ENCODE assay signal across 8 cellular contexts in genomic region chr4:112145820-112146813, GRCh38. TPM values are rescaled to one million over a fixed set of nuclear protein-coding genes. Genes with fewer than 3 reads are reported as not detected.
A peak's percentile ranks its signal among the peaks of the same experiment; 100 is the strongest.
DNase-seq lines count a peak whose midpoint lies in the region; ATAC-seq, FAIRE-seq and TF ChIP-seq lines count a peak whose summit lies in the region.

No MANE protein-coding gene starts in this region.

- peak overlapping the region; percentile 91 for H3K4me3 Mint-ChIP-seq in activated T-cell treated with anti-CD3 and anti-CD28 coated beads, Interleukin-2, amount 50 U/mL, for 24 hours
- peak overlapping the region; percentile 90 to 99 (median 94) for H3K4me3 Mint-ChIP-seq in naive thymus-derived CD4-positive, alpha-beta T cell
- H3K4me3 Mint-ChIP-seq in stimulated activated memory B cell treated with anti-CD40 and anti-IgM and Interleukin-4, amounts not matched to agents 10 μg/mL and 1 μg/mL and 100 μg/mL, for 72 hours: peak overlapping the region; percentile 92

- intact Hi-C loops in naive thymus-derived CD4-positive, alpha-beta T cell (cut with micrococcal nuclease): loop anchor here (1.0 to 10.0 kb wide), 17 partner anchors 19 to 1954 kb away; partner anchors contain the start of genes AP1AR (in 2 of the 2), LARP7 (in 2 of the 2) and TIFA (in 1 of the 2)

- CTCF ChIA-PET in A549 (lab: Yijun Ruan, JAX): interaction anchor here (1.4 kb wide), 1 partner anchor 90 kb away, joined by 4 read pairs; no protein-coding TSS in a partner anchor
- CTCF ChIA-PET in naive thymus-derived CD4-positive, alpha-beta T cell (lab: Charles Lee): interaction anchor here (0.6 to 1.4 kb wide), 3 partner anchors 89 to 1530 kb away, joined by 3 to 4 read pairs (median 3); no protein-coding TSS in a partner anchor

- H3K36me3 Mint-ChIP-seq in activated T-cell treated with anti-CD3 and anti-CD28 coated beads, Interleukin-2, amount 50 U/mL, for 24 hours (ENCODE audit: low read depth): peaks cover 37% of the 10 kb centered on the region
- peaks cover 0 to 2% (median 0%) of the 10 kb centered on the region in 5 donors for H3K36me3 Mint-ChIP-seq in naive thymus-derived CD4-positive, alpha-beta T cell
- no peaks in the 10 kb centered on the region for H3K36me3 Mint-ChIP-seq in stimulated activated memory B cell treated with anti-CD40 and anti-IgM and Interleukin-4, amounts not matched to agents 10 μg/mL and 1 μg/mL and 100 μg/mL, for 72 hours

- no peak for TF ChIP-seq RAD21 in A549 (conservative IDR thresholded peaks at IDR 0.05 in 1 of 2, IDR thresholded peaks at IDR 0.05 in 1 of 2)

- peaks cover 28% of the 10 kb centered on the region for H3K27me3 ChIP-seq in NT2/D1 (ENCODE audit: insufficient read depth, insufficient read length)
- no peaks in the 10 kb centered on the region for H3K27me3 ChIP-seq in naive thymus-derived CD4-positive, alpha-beta T cell (ENCODE audit: control insufficient read depth in 2 of 2, insufficient read depth in 2 of 2, low read length in 2 of 2)

- WGBS in A549 (ENCODE audit: missing lambda C conversion rate): 9% methylated on average over 19 of the region's 50 CpGs

- DNase-seq in A549 (ENCODE audit: low read depth in 1 of 2, low spot score in 1 of 2) (peak; percentile 27 to 39), NT2/D1 (ENCODE audit: low read depth, low spot score) (peak; percentile 6), fibroblast of gingiva (ENCODE audit: low read depth) (peak; percentile 17)
- DNase-seq in activated T-cell treated with anti-CD3 and anti-CD28 coated beads, Interleukin-2, amount 50 U/mL, for 24 hours: peak; percentile 84
- peak; percentile 46 to 77 (median 59) for DNase-seq in naive thymus-derived CD4-positive, alpha-beta T cell

- peaks cover 52% of the 10 kb centered on the region for H3K4me1 Mint-ChIP-seq in activated T-cell treated with anti-CD3 and anti-CD28 coated beads, Interleukin-2, amount 50 U/mL, for 24 hours (ENCODE audit: low read depth)
- H3K4me1 Mint-ChIP-seq in naive thymus-derived CD4-positive, alpha-beta T cell: peaks cover 16 to 49% (median 42%) of the 10 kb centered on the region in 7 donors
- peaks cover 23% of the 10 kb centered on the region for H3K4me1 Mint-ChIP-seq in stimulated activated memory B cell treated with anti-CD40 and anti-IgM and Interleukin-4, amounts not matched to agents 10 μg/mL and 1 μg/mL and 100 μg/mL, for 72 hours

- H3K9me3 Mint-ChIP-seq in activated T-cell treated with anti-CD3 and anti-CD28 coated beads, Interleukin-2, amount 50 U/mL, for 24 hours: no peaks in the 10 kb centered on the region
- peaks cover 0 to 3% (median 0%) of the 10 kb centered on the region in 11 donors for H3K9me3 Mint-ChIP-seq in naive thymus-derived CD4-positive, alpha-beta T cell
- H3K9me3 Mint-ChIP-seq in stimulated activated memory B cell treated with anti-CD40 and anti-IgM and Interleukin-4, amounts not matched to agents 10 μg/mL and 1 μg/mL and 100 μg/mL, for 72 hours: peaks cover 3% of the 10 kb centered on the region

- FAIRE-seq in A549 (lab: Jason Lieb, UNC): no peak

- 0 out of 3 replicates have a peak, but pooled peaks cover 3% of the 10 kb centered on the region for H3K4me1 ChIP-seq in A549
- H3K4me1 ChIP-seq in NT2/D1 (ENCODE audit: insufficient read depth, insufficient read length): no peaks in the 10 kb centered on the region
- peaks cover 0 to 12% of the 10 kb centered on the region in 2 donors for H3K4me1 ChIP-seq in naive thymus-derived CD4-positive, alpha-beta T cell (ENCODE audit: control insufficient read depth in 2 of 2, insufficient read depth in 2 of 2, low read length in 2 of 2)

- H3K4me3 ChIP-seq in A549 (peak overlapping the region; percentile 71), NT2/D1 (ENCODE audit: insufficient read length, low read depth) (peak overlapping the region; percentile 67)
- H3K4me3 ChIP-seq in naive thymus-derived CD4-positive, alpha-beta T cell (ENCODE audit: low read length): peak overlapping the region; percentile 89

- peak overlapping the region; percentile 77 for H3K9ac ChIP-seq in NT2/D1 (ENCODE audit: insufficient read length, low read depth)

- peak overlapping the region; percentile 63 for H3K4me2 ChIP-seq in A549

- H3K9me3 ChIP-seq in A549 (no peaks in the 10 kb centered on the region), NT2/D1 (ENCODE audit: insufficient read depth, low read length) (no peaks in the 10 kb centered on the region)
- H3K9me3 ChIP-seq in naive thymus-derived CD4-positive, alpha-beta T cell (ENCODE audit: control insufficient read depth in 2 of 3, low read length in 3 of 3): no peaks in the 10 kb centered on the region

- POLR2A ChIA-PET in A549 (lab: Yijun Ruan, JAX): no interaction called here
- POLR2A ChIA-PET in naive thymus-derived CD4-positive, alpha-beta T cell (lab: Charles Lee): interaction anchor here (1.3 to 1.5 kb wide), 2 partner anchors 86 to 490 kb away, joined by 3 to 6 read pairs; partner anchors contain the start of genes AP1AR, LARP7 and ZGRF1

- no peak for TF ChIP-seq POLR2A in A549 (IDR thresholded peaks at IDR 0.05; ENCODE audit: low read length)
- TF ChIP-seq POLR2A in GM18505 (IDR thresholded peaks at IDR 0.05; ENCODE audit: borderline replicate concordance, extremely low read depth, insufficient read depth, insufficient read length): no peak

- peak overlapping the region; percentile 96 for H3K27ac Mint-ChIP-seq in activated T-cell treated with anti-CD3 and anti-CD28 coated beads, Interleukin-2, amount 50 U/mL, for 24 hours
- H3K27ac Mint-ChIP-seq in naive thymus-derived CD4-positive, alpha-beta T cell: peak overlapping the region; percentile 66 to 98 (median 95)
- peak overlapping the region; percentile 74 for H3K27ac Mint-ChIP-seq in stimulated activated memory B cell treated with anti-CD40 and anti-IgM and Interleukin-4, amounts not matched to agents 10 μg/mL and 1 μg/mL and 100 μg/mL, for 72 hours

- H3K36me3 ChIP-seq in NT2/D1 (ENCODE audit: insufficient read depth, insufficient read length, low read length): no peaks in the 10 kb centered on the region
- peaks cover 0 to 4% (median 0%) of the 10 kb centered on the region in 3 experiments for H3K36me3 ChIP-seq in naive thymus-derived CD4-positive, alpha-beta T cell (ENCODE audit: control insufficient read depth in 2 of 3, insufficient read depth in 3 of 3, low read length in 3 of 3)

- no peaks in the 10 kb centered on the region for H3K27me3 Mint-ChIP-seq in activated T-cell treated with anti-CD3 and anti-CD28 coated beads, Interleukin-2, amount 50 U/mL, for 24 hours
- peaks cover 0 to 5% (median 0%) of the 10 kb centered on the region in 5 donors for H3K27me3 Mint-ChIP-seq in naive thymus-derived CD4-positive, alpha-beta T cell
- no peaks in the 10 kb centered on the region for H3K27me3 Mint-ChIP-seq in stimulated activated memory B cell treated with anti-CD40 and anti-IgM and Interleukin-4, amounts not matched to agents 10 μg/mL and 1 μg/mL and 100 μg/mL, for 72 hours

- H3K27ac ChIP-seq in A549: peak overlapping the region; percentile 68 to 89
- H3K27ac ChIP-seq in naive thymus-derived CD4-positive, alpha-beta T cell (ENCODE audit: low read depth, low read length): peak overlapping the region; percentile 78

- TF ChIP-seq CTCF in A549 (IDR thresholded peaks at IDR 0.05): no peak

- peak; percentile 66 to 78 for ATAC-seq in A549
- peak; percentile 46 for ATAC-seq in GM18505 (IDR thresholded peaks at IDR 0.05; ENCODE audit: unreplicated experiment)
- peak; percentile 41 for ATAC-seq in HG02970 (IDR thresholded peaks at IDR 0.05; ENCODE audit: low FRiP score, unreplicated experiment)
- peak; percentile 69 for ATAC-seq in naive thymus-derived CD4-positive, alpha-beta T cell
- peak; percentile 61 for ATAC-seq in stimulated activated memory B cell treated with anti-CD40 and anti-IgM and Interleukin-4, amounts not matched to agents 10 μg/mL and 1 μg/mL and 100 μg/mL, for 72 hours

- no peak for TF ChIP-seq EP300 in A549 (IDR thresholded peaks at IDR 0.05)

TF ChIP-seq in A549, 52 proteins besides CTCF, POLR2A, EP300 and RAD21:
- peak; percentile 67 to 80; a peak in 3 of 4 replicates for TF ChIP-seq CEBPB (IDR thresholded peaks at IDR 0.05)
- no peak for TF ChIP-seq SMC3 (IDR thresholded peaks at IDR 0.05)
- TF ChIP-seq RFX5 (IDR thresholded peaks at IDR 0.05): no peak

RNA-seq across cellular contexts. Expression of gene FAM241A, which starts 0.9 kb away (rescaled TPM):
- polyA plus RNA-seq in A549 (2011; rRNA removed) (1.5 and 2.3 TPM in 2 replicates), A549 (2017; fragmentation: RNase III; extraction: RNeasy Plus Mini Kit Qiagen cat#74134 plus additional on column Dnase treatment) (0.59 to 0.67 TPM (median 0.63 TPM) in 3 replicates)
- polyA plus RNA-seq in A549 (2012; cell fraction: cytosol; rRNA removed): 0.48 and 0.59 TPM in 2 replicates
- 0.18 and 0.22 TPM in 2 replicates for polyA plus RNA-seq in A549 (2012; cell fraction: nucleus; rRNA removed)
- 0.29 and 0.37 TPM in 2 replicates for polyA minus RNA-seq in A549 (2011; rRNA and poly(A)+ RNA removed)
- 1 to 10 TPM; 1.2 to 2.4 (median 2.0) TPM for total RNA-seq in naive thymus-derived CD4-positive, alpha-beta T cell
- 1 to 10 TPM; 2.0 to 2.3 TPM for polyA plus RNA-seq in naive thymus-derived CD4-positive, alpha-beta T cell

Comparison
In these comparisons a context has a peak if more than half of its experiments do, and no peak if none do; other contexts are left out.
1. Peak in every context shown above with its lines: DNase-seq, ATAC-seq, H3K4me3 ChIP-seq and H3K27ac ChIP-seq.
2. DNase-seq: peak in every context shown above with its lines; median percentile 84 in activated T-cell treated with anti-CD3 and anti-CD28 coated beads, Interleukin-2, amount 50 U/mL, for 24 hours; 59 in naive thymus-derived CD4-positive, alpha-beta T cell; 33 in A549; 17 in fibroblast of gingiva; 6 in NT2/D1.